Comparison of ENCODE assay signal across 8 cellular contexts in genomic region chr20:56360133-56360898, GRCh38. TPM values are rescaled to one million over a fixed set of nuclear protein-coding genes. Genes with fewer than 3 reads are reported as not detected.
DNase-seq lines count a peak whose midpoint lies in the region; ATAC-seq and TF ChIP-seq lines count a peak whose summit lies in the region.

No MANE protein-coding gene starts in this region.

- peak overlapping the region; percentile 91 for H3K27ac Mint-ChIP-seq in HFFc6
- peak overlapping the region; percentile 65 to 83 for H3K27ac Mint-ChIP-seq in activated naive CD4-positive, alpha-beta T cell treated with anti-CD3 and anti-CD28 coated beads, Interleukin-2, amount 50 U/mL, for 72 hours

- no peak for TF ChIP-seq POLR2A in lower leg skin (IDR thresholded peaks at IDR 0.05)

- H3K9me3 Mint-ChIP-seq in HFFc6: no peaks in the 10 kb centered on the region
- H3K9me3 Mint-ChIP-seq in activated naive CD4-positive, alpha-beta T cell treated with anti-CD3 and anti-CD28 coated beads, Interleukin-2, amount 50 U/mL, for 72 hours: no peaks in the 10 kb centered on the region

- intact Hi-C loops in lower leg skin (cut with DNase I; ENCODE audit: low total_unique reads): no loop called here

- H3K4me3 ChIP-seq in skin epidermis (peak overlapping the region; percentile 75 to 96 (median 88)), lower leg skin (ENCODE audit: low read depth, poor library complexity, severe bottlenecking) (no peak overlapping the region)

- H3K27me3 Mint-ChIP-seq in HFFc6 (ENCODE audit: insufficient read depth): peaks cover 5% of the 10 kb centered on the region; the same call in 1 of the 2 replicates

- no peak for ATAC-seq in activated naive CD4-positive, alpha-beta T cell treated with anti-CD3 and anti-CD28 coated beads, Interleukin-2, amount 50 U/mL, for 72 hours
- ATAC-seq in GM21390 (IDR thresholded peaks at IDR 0.05; ENCODE audit: unreplicated experiment): no peak
- no peak for ATAC-seq in HG03571 (IDR thresholded peaks at IDR 0.05; ENCODE audit: unreplicated experiment)

- no peak for TF ChIP-seq CTCF in HFFc6 (IDR thresholded peaks at IDR 0.05)
- TF ChIP-seq CTCF in lower leg skin (IDR thresholded peaks at IDR 0.05): no peak

- H3K4me1 Mint-ChIP-seq in HFFc6 (ENCODE audit: low read depth): peaks cover 44% of the 10 kb centered on the region

- whole genome bisulfite sequencing in lower leg skin, 2 donors: 59 to 60% methylated on average over 13 of the region's 13 CpGs

- H3K4me3 Mint-ChIP-seq in HFFc6: peak overlapping the region; percentile 95

- peaks cover 4% of the 10 kb centered on the region; the same call in 1 of the 2 replicates for H3K36me3 Mint-ChIP-seq in HFFc6 (ENCODE audit: low read depth)
- H3K36me3 Mint-ChIP-seq in activated naive CD4-positive, alpha-beta T cell treated with anti-CD3 and anti-CD28 coated beads, Interleukin-2, amount 50 U/mL, for 72 hours: no peaks in the 10 kb centered on the region

- DNase-seq in HFFc6 (no peak), hepatic stellate cell (ENCODE audit: low spot score) (peak; percentile 36), SKM-1 (lab: John Stamatoyannopoulos, UW; ENCODE audit: unreplicated experiment) (no peak), lower leg skin (ENCODE audit: low spot score in 2 of 2) (no peak)
- DNase-seq in activated naive CD4-positive, alpha-beta T cell treated with anti-CD3 and anti-CD28 coated beads, Interleukin-2, amount 50 U/mL, for 72 hours (ENCODE audit: low spot score in 2 of 2): no peak

- H3K27ac ChIP-seq in skin epidermis: peak overlapping the region in 17 of 21 experiments; percentile 70 to 94 (median 84)

RNA-seq across cellular contexts. Expression of gene FAM210B, which starts 1.5 kb away (rescaled TPM):
- total RNA-seq in HFFc6 (2021; fragmentation: NEBNext Ultra II Directional; extraction: Animal tissue kit (Norgen Biotek cat#: 25700)): 10 to 100 TPM; 34.5 to 58.6 (median 41.0) TPM
- total RNA-seq in activated naive CD4-positive, alpha-beta T cell treated with anti-CD3 and anti-CD28 coated beads, Interleukin-2, amount 50 U/mL, for 72 hours: 1 to 10 TPM; 5.8 to 6.3 TPM
- 10 to 100 TPM; 39.4 to 81.3 (median 52.3) TPM for total RNA-seq in lower leg skin

RNA-seq across cellular contexts. Expression of gene AURKA, which starts 31.7 kb away (rescaled TPM):
- 10 to 100 TPM; 37.2 to 82.0 (median 77.1) TPM for total RNA-seq in HFFc6 (2021; fragmentation: NEBNext Ultra II Directional; extraction: Animal tissue kit (Norgen Biotek cat#: 25700))
- total RNA-seq in activated naive CD4-positive, alpha-beta T cell treated with anti-CD3 and anti-CD28 coated beads, Interleukin-2, amount 50 U/mL, for 72 hours: 100 to 1,000 TPM in 1 of 2 donors, 10 to 100 TPM in 1; 93.0 to 130 TPM
- 1 to 10 TPM; 3.9 to 8.7 (median 5.9) TPM for total RNA-seq in lower leg skin

RNA-seq across cellular contexts. Expression of gene CSTF1, which starts 32.1 kb away (rescaled TPM):
- 10 to 100 TPM; 32.1 to 40.5 (median 34.6) TPM for total RNA-seq in HFFc6 (2021; fragmentation: NEBNext Ultra II Directional; extraction: Animal tissue kit (Norgen Biotek cat#: 25700))
- 10 to 100 TPM; 68.5 to 88.7 TPM for total RNA-seq in activated naive CD4-positive, alpha-beta T cell treated with anti-CD3 and anti-CD28 coated beads, Interleukin-2, amount 50 U/mL, for 72 hours
- 10 to 100 TPM; 29.5 to 41.4 (median 31.6) TPM for total RNA-seq in lower leg skin

RNA-seq across cellular contexts. Expression of gene CASS4, which starts 51.7 kb away (rescaled TPM):
- total RNA-seq in HFFc6 (2021; fragmentation: NEBNext Ultra II Directional; extraction: Animal tissue kit (Norgen Biotek cat#: 25700)): under 1 TPM; 0.38 to 0.70 (median 0.56) TPM
- total RNA-seq in activated naive CD4-positive, alpha-beta T cell treated with anti-CD3 and anti-CD28 coated beads, Interleukin-2, amount 50 U/mL, for 72 hours: 1 to 10 TPM; 5.1 to 6.5 TPM
- total RNA-seq in lower leg skin: 1 to 10 TPM in 2 of 4 donors, under 1 TPM in 2; 0.61 to 2.9 (median 1.4) TPM

Comparison
In these comparisons a context has a peak if more than half of its experiments do, and no peak if none do; other contexts are left out.
1. RNA of gene FAM210B, which starts 1.5 kb away (total RNA-seq): 39.4 to 81.3 TPM in lower leg skin and 34.5 to 58.6 TPM in HFFc6; 5.8 to 6.3 TPM in activated naive CD4-positive, alpha-beta T cell treated with anti-CD3 and anti-CD28 coated beads, Interleukin-2, amount 50 U/mL, for 72 hours; every median in the first group is over 4 times any median in the second.